Comparison of ENCODE assay signal across 14 cellular contexts in the genomic region with DNA sequence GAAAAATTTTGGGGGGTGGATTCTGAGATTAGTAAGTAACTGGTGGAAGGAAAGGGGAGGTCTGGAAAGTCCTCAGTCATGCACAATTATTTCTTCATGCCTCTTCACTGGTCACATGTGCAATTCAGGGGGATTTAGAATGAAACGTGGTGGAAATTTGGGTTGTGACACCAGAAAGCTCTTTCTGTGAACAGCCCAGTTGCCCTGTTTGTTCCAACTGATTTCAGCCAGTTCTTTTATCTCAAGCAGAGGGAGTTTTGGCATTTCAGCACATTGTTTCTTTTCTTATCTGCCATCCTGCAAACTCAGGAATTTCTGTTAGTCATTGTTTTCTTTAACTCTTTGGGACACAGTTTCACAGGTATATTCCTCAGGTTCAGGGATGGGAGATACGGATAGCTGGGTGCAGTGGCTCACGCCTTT. TPM values are rescaled to one million over a fixed set of nuclear protein-coding genes. Genes with fewer than 3 reads are reported as not detected.
DNase-seq lines count a peak whose midpoint lies in the region; ATAC-seq and TF ChIP-seq lines count a peak whose summit lies in the region.
"Had no signal": no experiment of that assay in that cellular context is flagged by ENCODE, and none has a peak within 500 bp of the region (broad histone marks: within the 10 kb centered on the region; RNA-seq: fewer than 3 reads in every experiment).

No MANE protein-coding gene starts in this region.

- no peak overlapping the region for H3K27ac Mint-ChIP-seq in activated T-helper 2 cell treated with anti-CD3 and anti-CD28 coated beads, Interferon-gamma antibody, Interleukin-2, Interleukin-4, amounts not matched to agents 10 μg/mL and 5 μg/mL and 100 μg/mL, durations not matched to agents 14 hours and 24 hours and 36 hours

- H3K4me1 ChIP-seq in right atrium auricular region (peaks cover 0 to 47% of the 10 kb centered on the region in 2 donors), lower lobe of right lung (peaks cover 28% of the 10 kb centered on the region), upper lobe of right lung (peaks cover 17% of the 10 kb centered on the region)
- H3K4me1 ChIP-seq in effector memory CD4-positive, alpha-beta T cell (ENCODE audit: control insufficient read depth, insufficient read depth, low read length, poor library complexity, severe bottlenecking) = peaks cover 12% of the 10 kb centered on the region
- H3K4me1 ChIP-seq: colonic mucosa had no signal

- ATAC-seq in lower lobe of right lung (peak in 1 of 2 donors; percentile 14), upper lobe of right lung (no peak)
- ATAC-seq: gastroesophageal sphincter had no signal

- no peaks in the 10 kb centered on the region for H3K36me3 ChIP-seq in right atrium auricular region
- no peaks in the 10 kb centered on the region for H3K36me3 ChIP-seq in lower lobe of right lung
- no peaks in the 10 kb centered on the region for H3K36me3 ChIP-seq in upper lobe of right lung
- H3K36me3 ChIP-seq in effector memory CD4-positive, alpha-beta T cell (ENCODE audit: control insufficient read depth, insufficient read depth, low read length) = no peaks in the 10 kb centered on the region
- H3K36me3 ChIP-seq: colonic mucosa, gastroesophageal sphincter had no signal

- H3K27me3 ChIP-seq in right atrium auricular region (no peaks in the 10 kb centered on the region), lower lobe of right lung (ENCODE audit: low read depth) (no peaks in the 10 kb centered on the region), upper lobe of right lung (no peaks in the 10 kb centered on the region)
- no peaks in the 10 kb centered on the region for H3K27me3 ChIP-seq in effector memory CD4-positive, alpha-beta T cell (replicated peaks; ENCODE audit: control insufficient read depth, insufficient read depth, low read length, poor library complexity, severe bottlenecking)
- H3K27me3 ChIP-seq: colonic mucosa, gastroesophageal sphincter had no signal

- H3K9me3 ChIP-seq in right atrium auricular region (no peaks in the 10 kb centered on the region), lower lobe of right lung (no peaks in the 10 kb centered on the region), upper lobe of right lung (no peaks in the 10 kb centered on the region)
- no peaks in the 10 kb centered on the region for H3K9me3 ChIP-seq in effector memory CD4-positive, alpha-beta T cell (ENCODE audit: control insufficient read depth, low read length)
- H3K9me3 ChIP-seq: colonic mucosa, gastroesophageal sphincter had no signal

- TF ChIP-seq CTCF in right atrium auricular region (IDR thresholded peaks at IDR 0.05) (no peak), cardiac fibroblast (IDR thresholded peaks at IDR 0.05; ENCODE audit: low read depth, low read length) (no peak), lower lobe of right lung (IDR thresholded peaks at IDR 0.05) (no peak), upper lobe of right lung (IDR thresholded peaks at IDR 0.05) (no peak)

- no peaks in the 10 kb centered on the region for H3K9me3 Mint-ChIP-seq in activated T-helper 2 cell treated with anti-CD3 and anti-CD28 coated beads, Interferon-gamma antibody, Interleukin-2, Interleukin-4, amounts not matched to agents 10 μg/mL and 5 μg/mL and 100 μg/mL, durations not matched to agents 14 hours and 24 hours and 36 hours

- peak; percentile 64 for DNase-seq in right atrium auricular region (ENCODE audit: low spot score)
- DNase-seq in cardiac septum (ENCODE audit: low spot score) = no peak
- peak; percentile 38 to 92 for DNase-seq in cardiac fibroblast (ENCODE audit: low read depth in 2 of 2)
- no peak for DNase-seq in lower lobe of right lung
- DNase-seq in upper lobe of right lung = no peak
- DNase-seq in EL = no peak
- no peak for DNase-seq in effector memory CD4-positive, alpha-beta T cell
- no peak for DNase-seq in activated T-helper 2 cell treated with anti-CD3 and anti-CD28 coated beads, Interferon-gamma antibody, Interleukin-2, Interleukin-4, amounts not matched to agents 10 μg/mL and 5 μg/mL and 100 μg/mL, durations not matched to agents 14 hours and 24 hours and 36 hours (ENCODE audit: low spot score)
- DNase-seq: activated CD4-positive, alpha-beta T cell treated with anti-CD3 and anti-CD28 coated beads, Interleukin-2, amount 50 U/mL, for 48 hours; activated naive CD4-positive, alpha-beta T cell treated with anti-CD3 and anti-CD28 coated beads, Interleukin-2, amount 50 U/mL, for 16 hours; colonic mucosa; DMS79 treated with DMSO at 0.1 percent for 48 hours; islet precursor cell had no signal

- H3K27me3 Mint-ChIP-seq in activated T-helper 2 cell treated with anti-CD3 and anti-CD28 coated beads, Interferon-gamma antibody, Interleukin-2, Interleukin-4, amounts not matched to agents 10 μg/mL and 5 μg/mL and 100 μg/mL, durations not matched to agents 14 hours and 24 hours and 36 hours (ENCODE audit: low read depth) = no peaks in the 10 kb centered on the region

- H3K27ac ChIP-seq in right atrium auricular region = peak overlapping the region in 1 of 2 donors; percentile 44
- H3K27ac ChIP-seq in lower lobe of right lung = peak overlapping the region; percentile 18
- H3K27ac ChIP-seq in upper lobe of right lung = peak overlapping the region; percentile 34
- no peak overlapping the region for H3K27ac ChIP-seq in effector memory CD4-positive, alpha-beta T cell (ENCODE audit: insufficient read depth, low read length, poor library complexity, severe bottlenecking)
- H3K27ac ChIP-seq: colonic mucosa, gastroesophageal sphincter had no signal

- no peak overlapping the region for H3K4me3 Mint-ChIP-seq in activated T-helper 2 cell treated with anti-CD3 and anti-CD28 coated beads, Interferon-gamma antibody, Interleukin-2, Interleukin-4, amounts not matched to agents 10 μg/mL and 5 μg/mL and 100 μg/mL, durations not matched to agents 14 hours and 24 hours and 36 hours (ENCODE audit: low read depth)

- intact Hi-C loops in cardiac septum (cut with DNase I) (loop anchor here (5.0 kb wide), 1 partner anchor 50 kb away; no protein-coding TSS in a partner anchor), lower lobe of right lung (cut with DNase I) (no loop called here), upper lobe of right lung (cut with DNase I) (loop anchor here (10.0 kb wide), 1 partner anchor 87 kb away; no protein-coding TSS in a partner anchor)
- intact Hi-C loops in activated T-helper 2 cell treated with anti-CD3 and anti-CD28 coated beads, Interferon-gamma antibody, Interleukin-2, Interleukin-4, amounts not matched to agents 10 μg/mL and 5 μg/mL and 100 μg/mL, durations not matched to agents 14 hours and 24 hours and 36 hours (cut with micrococcal nuclease) = no loop called here

- no peak overlapping the region for H3K4me3 ChIP-seq in right atrium auricular region
- H3K4me3 ChIP-seq in cardiac fibroblast (replicated peaks in 1 of 2; ENCODE audit: low read depth in 2 of 2, low read length in 2 of 2) = no peak overlapping the region
- H3K4me3 ChIP-seq in lower lobe of right lung = no peak overlapping the region
- H3K4me3 ChIP-seq in upper lobe of right lung = no peak overlapping the region
- H3K4me3 ChIP-seq in effector memory CD4-positive, alpha-beta T cell (ENCODE audit: insufficient read depth, low read depth, low read length, poor library complexity, severe bottlenecking) = no peak overlapping the region
- H3K4me3 ChIP-seq: colonic mucosa, gastroesophageal sphincter had no signal

- H3K4me1 Mint-ChIP-seq in activated T-helper 2 cell treated with anti-CD3 and anti-CD28 coated beads, Interferon-gamma antibody, Interleukin-2, Interleukin-4, amounts not matched to agents 10 μg/mL and 5 μg/mL and 100 μg/mL, durations not matched to agents 14 hours and 24 hours and 36 hours (ENCODE audit: low read depth) = peaks cover 31% of the 10 kb centered on the region

- no peaks in the 10 kb centered on the region for H3K36me3 Mint-ChIP-seq in activated T-helper 2 cell treated with anti-CD3 and anti-CD28 coated beads, Interferon-gamma antibody, Interleukin-2, Interleukin-4, amounts not matched to agents 10 μg/mL and 5 μg/mL and 100 μg/mL, durations not matched to agents 14 hours and 24 hours and 36 hours (ENCODE audit: low read depth)

RNA-seq across cellular contexts. Expression of a gene that starts 5.1 kb away (rescaled TPM):
- total RNA-seq in right atrium auricular region (10 to 100 TPM; 57.6 to 76.1 TPM), cardiac septum (35.7 TPM), lower lobe of right lung (72.0 TPM), upper lobe of right lung (80.1 TPM)
- 60.6 and 64.0 TPM in 2 replicates for total RNA-seq in activated T-helper 2 cell treated with anti-CD3 and anti-CD28 coated beads, Interferon-gamma antibody, Interleukin-2, Interleukin-4, amounts not matched to agents 10 μg/mL and 5 μg/mL and 100 μg/mL, durations not matched to agents 14 hours and 24 hours and 36 hours

Comparison
In these comparisons a context has a peak if more than half of its experiments do, and no peak if none do; other contexts are left out.
1. DNase-seq: peak in right atrium auricular region (single experiment) and cardiac fibroblast (2 of 2); none in cardiac septum (single experiment), lower lobe of right lung (single experiment), upper lobe of right lung (single experiment), EL (single experiment), effector memory CD4-positive, alpha-beta T cell (0 of 3) and activated T-helper 2 cell treated with anti-CD3 and anti-CD28 coated beads, Interferon-gamma antibody, Interleukin-2, Interleukin-4, amounts not matched to agents 10 μg/mL and 5 μg/mL and 100 μg/mL, durations not matched to agents 14 hours and 24 hours and 36 hours (single experiment).
2. intact Hi-C loops: an anchor here in cardiac septum (5.0 kb wide) and upper lobe of right lung (10.0 kb wide); none called in lower lobe of right lung and activated T-helper 2 cell treated with anti-CD3 and anti-CD28 coated beads, Interferon-gamma antibody, Interleukin-2, Interleukin-4, amounts not matched to agents 10 μg/mL and 5 μg/mL and 100 μg/mL, durations not matched to agents 14 hours and 24 hours and 36 hours.